8 cellular contexts compared by ENCODE assay signal in genomic region chr10:101694056-101694673, GRCh38. TPM values are rescaled to one million over a fixed set of nuclear protein-coding genes. Genes with fewer than 3 reads are reported as not detected.
A peak's percentile ranks its signal among the peaks of the same experiment; 100 is the strongest.
DNase-seq lines count a peak whose midpoint lies in the region; ATAC-seq and TF ChIP-seq lines count a peak whose summit lies in the region.

No MANE protein-coding gene starts in this region.

- H3K27ac ChIP-seq in VCaP (peak overlapping the region; percentile 96), breast epithelium (peak overlapping the region; percentile 99 to 100)

- no peaks in the 10 kb centered on the region for H3K36me3 ChIP-seq in ES-I3 (ENCODE audit: insufficient read depth, low read length)
- no peaks in the 10 kb centered on the region for H3K36me3 ChIP-seq in breast epithelium

- peak overlapping the region; percentile 75 for H3K9ac ChIP-seq in ES-I3 (ENCODE audit: low read depth, low read length)

- H3K4me3 ChIP-seq in Jurkat, Clone E6-1 (ENCODE audit: low read length), result peak overlapping the region; percentile 86
- H3K4me3 ChIP-seq in breast epithelium, result peak overlapping the region; percentile 66 to 84 (median 76)

- H3K27me3 ChIP-seq in breast epithelium, result no peaks in the 10 kb centered on the region

- peaks cover 4% of the 10 kb centered on the region for H3K4me1 ChIP-seq in ES-I3 (ENCODE audit: insufficient read depth, low read length)
- H3K4me1 ChIP-seq in breast epithelium, result peaks cover 0 to 19% of the 10 kb centered on the region in 2 donors

- TF ChIP-seq CTCF in VCaP (conservative IDR thresholded peaks at IDR 0.05) (no peak), breast epithelium (IDR thresholded peaks at IDR 0.05) (no peak)

- peak; percentile 40 for DNase-seq in Jurkat, Clone E6-1 (ENCODE audit: low read depth, low spot score)
- DNase-seq in breast epithelium (ENCODE audit: low spot score in 2 of 2) (peak; percentile 47 to 62), iris pigment epithelial cell (ENCODE audit: low read depth) (peak; percentile 62), amniotic stem cell (lab: John Stamatoyannopoulos, UW) (no peak)
- DNase-seq in stimulated activated CD4-positive, alpha-beta T cell treated with anti-CD3 and anti-CD28 coated beads, Interleukin-15, amount 100 ng/mL, for 1 hour (ENCODE audit: low read depth in 1 of 2, low spot score in 1 of 2), result peak; percentile 50 to 54

- peak; percentile 51 for ATAC-seq in GM21576 (IDR thresholded peaks at IDR 0.05; ENCODE audit: unreplicated experiment)

- no peaks in the 10 kb centered on the region for H3K9me3 ChIP-seq in ES-I3 (ENCODE audit: control insufficient read depth, insufficient read depth, low read length)
- H3K9me3 ChIP-seq in breast epithelium, result no peaks in the 10 kb centered on the region

- intact Hi-C loops in breast epithelium (cut with DNase I; ENCODE audit: low total_unique reads), result no loop called here

- no peak for TF ChIP-seq POLR2A in breast epithelium (IDR thresholded peaks at IDR 0.05)

RNA-seq across cellular contexts. Expression of gene FBXW4, which starts 0.8 kb away (rescaled TPM):
- 30.6 TPM for polyA plus RNA-seq in Jurkat, Clone E6-1 (2012; ENCODE audit: insufficient read depth, insufficient read length)
- total RNA-seq in breast epithelium, result 10 to 100 TPM; 68.0 to 95.7 (median 74.7) TPM
